Comparison of ENCODE assay signal across 35 cellular contexts in genomic region chr3:95401693-95402092, GRCh38.
"Had no signal": no experiment of that assay in that cellular context is flagged by ENCODE, and none has a peak within 500 bp of the region (broad histone marks: within the 10 kb centered on the region; RNA-seq: fewer than 3 reads in every experiment).

No MANE protein-coding gene starts in this region.

- H3K27ac ChIP-seq: brain microvascular endothelial cell, colonic mucosa, epithelial cell of prostate, esophagus squamous epithelium, gastroesophageal sphincter, heart right ventricle, WERI-Rb-1 had no signal

- H3K9me3 ChIP-seq: colonic mucosa, esophagus squamous epithelium, gastroesophageal sphincter, heart right ventricle had no signal

- FAIRE-seq: astrocyte, bronchial epithelial cell, endometrium, endothelial cell of umbilical vein had no signal

- H3K27ac Mint-ChIP-seq: activated B cell treated with CpG ODN at 0.5 μM for 24 hours; activated CD8-positive, alpha-beta T cell treated with anti-CD3 and anti-CD28 coated beads for 36 hours; activated naive CD8-positive, alpha-beta T cell; activated T-helper 17 cell treated with anti-CD3 and anti-CD28 coated beads, Interleukin-2, amount 50 U/mL, for 72 hours; T-helper 17 cell; T-helper 2 cell treated with Interferon-gamma antibody and Interleukin-4, amounts not matched to agents 5 μg/mL and 100 μg/mL, for 36 hours had no signal

- H3K27me3 ChIP-seq: brain microvascular endothelial cell, colonic mucosa, esophagus squamous epithelium, gastroesophageal sphincter, heart right ventricle had no signal

- H3K4me3 ChIP-seq: colonic mucosa, esophagus squamous epithelium, gastroesophageal sphincter, heart right ventricle had no signal

- DNase-seq: activated B cell treated with CpG ODN at 0.5 μM for 24 hours; activated CD4-positive, alpha-beta T cell treated with anti-CD3 and anti-CD28 coated beads for 48 hours; activated CD4-positive, alpha-beta T cell treated with anti-CD3 and anti-CD28 coated beads, Interleukin-2, amount 50 U/mL, for 1 hour; activated CD4-positive, alpha-beta T cell treated with anti-CD3 and anti-CD28 coated beads, Interleukin-2, amount 50 U/mL, for 48 hours; activated CD8-positive, alpha-beta memory T cell treated with anti-CD3 and anti-CD28 coated beads for 24 hours; activated CD8-positive, alpha-beta T cell treated with anti-CD3 and anti-CD28 coated beads for 36 hours; activated effector memory CD4-positive, alpha-beta T cell treated with Interleukin-2 at 50 U/mL for 16 hours; activated gamma-delta T cell treated with Interleukin-2 at 50 U/mL for 16 hours; activated naive CD4-positive, alpha-beta T cell treated with anti-CD3 and anti-CD28 coated beads, Interleukin-2, amount 50 U/mL, for 16 hours; activated naive CD4-positive, alpha-beta T cell treated with Interleukin-2 at 50 U/mL for 16 hours; activated T-cell treated with anti-CD3 and anti-CD28 coated beads, Interleukin-2, amount 50 U/mL, for 4 hours; amniotic stem cell; anterior cingulate cortex; brain microvascular endothelial cell; colonic mucosa; dermis blood vessel endothelial cell; effector CD4-positive, alpha-beta T cell; esophagus squamous epithelium; foreskin melanocyte; heart right ventricle; T-helper 1 cell; T-helper 17 cell; T1000; WERI-Rb-1 had no signal

- H3K4me1 Mint-ChIP-seq: activated B cell treated with CpG ODN at 0.5 μM for 24 hours; activated T-helper 17 cell treated with anti-CD3 and anti-CD28 coated beads, Interleukin-2, amount 50 U/mL, for 72 hours; central memory CD8-positive, alpha-beta T cell; T-helper 17 cell had no signal

- H3K4me1 ChIP-seq: colonic mucosa, esophagus squamous epithelium, gastroesophageal sphincter, heart right ventricle had no signal

- H3K4me3 Mint-ChIP-seq: activated B cell treated with CpG ODN at 0.5 μM for 24 hours; activated CD8-positive, alpha-beta T cell treated with anti-CD3 and anti-CD28 coated beads for 36 hours; activated naive CD8-positive, alpha-beta T cell; activated T-cell treated with anti-CD3 and anti-CD28 coated beads, Interleukin-2, amount 50 U/mL, for 4 hours; activated T-helper 17 cell treated with anti-CD3 and anti-CD28 coated beads, Interleukin-2, amount 50 U/mL, for 72 hours; central memory CD8-positive, alpha-beta T cell; T-helper 17 cell; T-helper 2 cell treated with Interferon-gamma antibody and Interleukin-4, amounts not matched to agents 5 μg/mL and 100 μg/mL, for 36 hours had no signal

- ATAC-seq: activated CD4-positive, CD25-positive, alpha-beta regulatory T cell treated with anti-CD3 and anti-CD28 coated beads, Interleukin-2, amount 50 U/mL, for 24 hours; activated CD8-positive, alpha-beta T cell treated with anti-CD3 and anti-CD28 coated beads for 36 hours; activated T-cell treated with anti-CD3 and anti-CD28 coated beads, Interleukin-2, amount 50 U/mL, for 4 hours; activated T-helper 17 cell treated with anti-CD3 and anti-CD28 coated beads, Interleukin-2, amount 50 U/mL, for 72 hours; gastroesophageal sphincter; heart right ventricle; T-helper 17 cell had no signal

- H3K36me3 Mint-ChIP-seq: activated naive CD8-positive, alpha-beta T cell had no signal

- H3K27me3 Mint-ChIP-seq: activated B cell treated with CpG ODN at 0.5 μM for 24 hours; activated CD8-positive, alpha-beta T cell treated with anti-CD3 and anti-CD28 coated beads for 36 hours; activated naive CD8-positive, alpha-beta T cell; activated T-helper 17 cell treated with anti-CD3 and anti-CD28 coated beads, Interleukin-2, amount 50 U/mL, for 72 hours; central memory CD8-positive, alpha-beta T cell; T-helper 17 cell had no signal

- H3K36me3 ChIP-seq: brain microvascular endothelial cell, colonic mucosa, esophagus squamous epithelium, gastroesophageal sphincter, heart right ventricle, WERI-Rb-1 had no signal
